In the genomic region with DNA sequence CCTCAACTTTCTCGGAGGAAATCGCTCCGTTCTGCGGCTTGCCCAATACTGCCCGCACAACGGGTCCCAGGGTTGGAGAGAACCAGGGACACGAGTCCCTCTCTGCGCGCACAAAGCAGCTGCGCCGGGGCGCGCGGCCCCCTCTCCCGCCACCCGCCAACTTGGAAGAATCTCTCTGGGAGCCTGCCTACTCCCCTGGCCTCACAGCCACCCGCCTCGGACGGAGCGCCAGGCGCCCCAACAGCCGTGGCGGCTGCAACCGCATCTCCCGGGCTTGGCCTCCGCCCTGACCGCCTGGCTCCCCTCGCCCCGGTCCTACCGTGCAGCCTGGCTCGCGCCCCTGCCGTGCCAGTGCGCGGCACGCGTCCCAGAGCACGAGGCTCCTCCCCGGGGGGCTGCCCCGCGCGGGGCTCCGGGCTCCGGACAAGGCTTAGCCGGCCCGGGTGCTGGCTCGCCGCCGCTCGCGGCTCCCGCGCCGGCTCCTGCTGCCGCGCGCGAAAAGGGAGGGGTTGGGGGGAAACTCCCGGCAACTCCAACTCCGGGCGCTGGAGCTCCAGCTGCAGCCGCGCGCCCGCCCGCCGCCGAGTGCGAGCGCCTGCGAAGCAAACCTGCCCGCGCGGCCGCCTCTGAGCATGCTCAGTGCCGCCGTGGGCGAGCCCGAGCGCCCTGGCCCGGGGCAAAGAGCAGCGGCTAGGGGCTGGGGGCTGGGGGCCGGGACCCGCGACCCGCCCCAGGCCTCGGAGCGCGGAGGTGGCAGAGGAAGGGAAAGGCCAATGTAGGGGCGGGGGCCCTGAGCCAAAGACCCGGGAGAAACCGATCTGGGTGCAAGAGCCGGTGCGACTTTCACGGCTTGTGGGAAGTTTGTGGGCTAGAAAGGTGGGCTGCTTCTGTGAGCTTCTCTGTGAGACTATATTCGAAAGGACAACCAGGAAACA, we compare ENCODE assay signal across 1 cellular context.
TF ChIP-seq lines count a peak whose summit lies in the region.

TSS of gene STXBP6 (minus strand) at position 589 of the 935 bp plus-strand sequence. CDS start 75,329 bp downstream, outside the sequence.

TF ChIP-seq in HepG2, 621 proteins besides CTCF, POLR2A, EP300 and RAD21 (continues in another document):
- TF ChIP-seq MTF1 (CRISPR knock-in tag; IDR thresholded peaks at IDR 0.05) (peak; percentile 39), HNF4A (CRISPR knock-in tag; IDR thresholded peaks at IDR 0.05) (peak; percentile 74), ATF1 (CRISPR knock-in tag; IDR thresholded peaks at IDR 0.05) (no peak), ZNF101 (CRISPR knock-in tag; IDR thresholded peaks at IDR 0.05; ENCODE audit: borderline replicate concordance, low read depth) (0 out of 2 replicates have a peak, but pooled peaks have one; percentile 65), ZNF572 (CRISPR knock-in tag; IDR thresholded peaks at IDR 0.05) (peak; percentile 83; the same call in 1 of the 2 replicates), ZBTB46 (CRISPR knock-in tag; IDR thresholded peaks at IDR 0.05; ENCODE audit: borderline replicate concordance) (0 out of 2 replicates have a peak, but pooled peaks have one; percentile 63), ARNT2 (CRISPR knock-in tag; IDR thresholded peaks at IDR 0.05; ENCODE audit: low read depth) (peak; percentile 89), SMYD3 (CRISPR knock-in tag; IDR thresholded peaks at IDR 0.05) (no peak; the same call in 1 of the 2 replicates), ADNP (CRISPR knock-in tag; IDR thresholded peaks at IDR 0.05) (peak; percentile 64; the same call in 1 of the 2 replicates), SRSF9 (IDR thresholded peaks at IDR 0.05; ENCODE audit: borderline replicate concordance, insufficient read depth, low read depth, low read length, poor library complexity, severe bottlenecking) (no peak), ZKSCAN8 (CRISPR knock-in tag; IDR thresholded peaks at IDR 0.05; ENCODE audit: borderline replicate concordance) (0 out of 2 replicates have a peak, but pooled peaks have one; percentile 9), ZKSCAN1 (IDR thresholded peaks at IDR 0.05; ENCODE audit: low read length) (0 out of 2 replicates have a peak, but pooled peaks have one; percentile 7), BCL3 (CRISPR knock-in tag; IDR thresholded peaks at IDR 0.05) (peak; percentile 99), ZNF256 (CRISPR knock-in tag; conservative IDR thresholded peaks at IDR 0.05) (peak; percentile 84; the same call in 1 of the 2 replicates), RFXANK (CRISPR knock-in tag; IDR thresholded peaks at IDR 0.05) (0 out of 2 replicates have a peak, but pooled peaks have one; percentile 42), ZNF280D (CRISPR knock-in tag; IDR thresholded peaks at IDR 0.05) (no peak), NFYB (CRISPR knock-in tag; IDR thresholded peaks at IDR 0.05) (no peak), CCDC6 (CRISPR knock-in tag; IDR thresholded peaks at IDR 0.05) (peak; percentile 92), IRX3 (CRISPR knock-in tag; IDR thresholded peaks at IDR 0.05; ENCODE audit: borderline replicate concordance, low read depth) (peak; percentile 87; the same call in 1 of the 2 replicates), SP1 (IDR thresholded peaks at IDR 0.05) (no peak), SP1 (CRISPR knock-in tag; IDR thresholded peaks at IDR 0.05) (no peak), ZFP41 (CRISPR knock-in tag; IDR thresholded peaks at IDR 0.05; ENCODE audit: borderline replicate concordance) (peak; percentile 50; the same call in 1 of the 2 replicates), ZBTB40 (IDR thresholded peaks at IDR 0.05) (no peak), ZBTB40 (CRISPR knock-in tag; IDR thresholded peaks at IDR 0.05) (peak; percentile 78), ZNF704 (CRISPR knock-in tag; IDR thresholded peaks at IDR 0.05; ENCODE audit: borderline replicate concordance) (peak; percentile 84)
- TF ChIP-seq, protein P1, sequence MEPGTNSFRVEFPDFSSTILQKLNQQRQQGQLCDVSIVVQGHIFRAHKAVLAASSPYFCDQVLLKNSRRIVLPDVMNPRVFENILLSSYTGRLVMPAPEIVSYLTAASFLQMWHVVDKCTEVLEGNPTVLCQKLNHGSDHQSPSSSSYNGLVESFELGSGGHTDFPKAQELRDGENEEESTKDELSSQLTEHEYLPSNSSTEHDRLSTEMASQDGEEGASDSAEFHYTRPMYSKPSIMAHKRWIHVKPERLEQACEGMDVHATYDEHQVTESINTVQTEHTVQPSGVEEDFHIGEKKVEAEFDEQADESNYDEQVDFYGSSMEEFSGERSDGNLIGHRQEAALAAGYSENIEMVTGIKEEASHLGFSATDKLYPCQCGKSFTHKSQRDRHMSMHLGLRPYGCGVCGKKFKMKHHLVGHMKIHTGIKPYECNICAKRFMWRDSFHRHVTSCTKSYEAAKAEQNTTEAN (CRISPR knock-in tag; conservative IDR thresholded peaks at IDR 0.05), result peak; percentile 95
- TF ChIP-seq, protein P2, sequence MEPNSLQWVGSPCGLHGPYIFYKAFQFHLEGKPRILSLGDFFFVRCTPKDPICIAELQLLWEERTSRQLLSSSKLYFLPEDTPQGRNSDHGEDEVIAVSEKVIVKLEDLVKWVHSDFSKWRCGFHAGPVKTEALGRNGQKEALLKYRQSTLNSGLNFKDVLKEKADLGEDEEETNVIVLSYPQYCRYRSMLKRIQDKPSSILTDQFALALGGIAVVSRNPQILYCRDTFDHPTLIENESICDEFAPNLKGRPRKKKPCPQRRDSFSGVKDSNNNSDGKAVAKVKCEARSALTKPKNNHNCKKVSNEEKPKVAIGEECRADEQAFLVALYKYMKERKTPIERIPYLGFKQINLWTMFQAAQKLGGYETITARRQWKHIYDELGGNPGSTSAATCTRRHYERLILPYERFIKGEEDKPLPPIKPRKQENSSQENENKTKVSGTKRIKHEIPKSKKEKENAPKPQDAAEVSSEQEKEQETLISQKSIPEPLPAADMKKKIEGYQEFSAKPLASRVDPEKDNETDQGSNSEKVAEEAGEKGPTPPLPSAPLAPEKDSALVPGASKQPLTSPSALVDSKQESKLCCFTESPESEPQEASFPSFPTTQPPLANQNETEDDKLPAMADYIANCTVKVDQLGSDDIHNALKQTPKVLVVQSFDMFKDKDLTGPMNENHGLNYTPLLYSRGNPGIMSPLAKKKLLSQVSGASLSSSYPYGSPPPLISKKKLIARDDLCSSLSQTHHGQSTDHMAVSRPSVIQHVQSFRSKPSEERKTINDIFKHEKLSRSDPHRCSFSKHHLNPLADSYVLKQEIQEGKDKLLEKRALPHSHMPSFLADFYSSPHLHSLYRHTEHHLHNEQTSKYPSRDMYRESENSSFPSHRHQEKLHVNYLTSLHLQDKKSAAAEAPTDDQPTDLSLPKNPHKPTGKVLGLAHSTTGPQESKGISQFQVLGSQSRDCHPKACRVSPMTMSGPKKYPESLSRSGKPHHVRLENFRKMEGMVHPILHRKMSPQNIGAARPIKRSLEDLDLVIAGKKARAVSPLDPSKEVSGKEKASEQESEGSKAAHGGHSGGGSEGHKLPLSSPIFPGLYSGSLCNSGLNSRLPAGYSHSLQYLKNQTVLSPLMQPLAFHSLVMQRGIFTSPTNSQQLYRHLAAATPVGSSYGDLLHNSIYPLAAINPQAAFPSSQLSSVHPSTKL (CRISPR knock-in tag; IDR thresholded peaks at IDR 0.05), result peak; percentile 50
